8 cellular contexts compared by ENCODE assay signal in the genomic region with DNA sequence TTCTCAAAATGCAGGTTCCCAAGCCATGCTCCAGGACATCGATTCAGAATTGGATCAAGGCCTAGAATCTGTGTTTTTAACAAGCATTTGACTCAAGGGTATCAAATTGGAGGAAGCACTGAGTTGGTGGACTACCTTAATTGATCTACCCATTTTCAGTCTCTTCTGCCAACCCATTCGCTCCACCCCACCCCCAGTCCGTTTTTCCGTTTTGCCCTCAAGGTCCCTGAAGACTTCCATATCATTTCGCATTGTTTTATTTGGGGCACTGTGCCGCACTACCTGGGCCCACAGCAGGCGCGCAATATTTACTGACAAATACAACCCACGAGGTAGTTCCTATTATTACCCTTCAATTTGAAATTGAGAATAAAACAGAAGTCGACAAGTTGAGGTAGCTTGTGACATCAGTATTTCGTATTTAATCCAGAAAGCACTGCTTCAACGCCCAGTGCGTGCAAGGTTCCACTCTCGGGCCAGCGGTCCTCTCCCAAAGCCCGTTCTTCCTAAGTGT. TPM values are rescaled to one million over a fixed set of nuclear protein-coding genes. Genes with fewer than 3 reads are reported as not detected.
DNase-seq lines count a peak whose midpoint lies in the region; ATAC-seq, FAIRE-seq and TF ChIP-seq lines count a peak whose summit lies in the region.

No MANE protein-coding gene starts in this region.

- no peaks in the 10 kb centered on the region for H4K20me1 ChIP-seq in OCI-LY3 (ENCODE audit: insufficient read depth, low read length)

- H3K27me3 ChIP-seq in OCI-LY3 (ENCODE audit: low read depth, low read length) (no peaks in the 10 kb centered on the region), thymus (ENCODE audit: control insufficient read depth, insufficient read depth) (no peaks in the 10 kb centered on the region)

- H3K4me3 ChIP-seq in OCI-LY3 (ENCODE audit: low read length), result peak overlapping the region; percentile 82
- H3K4me3 ChIP-seq in mucosa of descending colon, result peak overlapping the region; percentile 91
- peak overlapping the region; percentile 91 for H3K4me3 ChIP-seq in thymus (ENCODE audit: low read length)

- H3K36me3 ChIP-seq in OCI-LY3 (replicated peaks; ENCODE audit: low read depth, low read length) (peaks cover 18% of the 10 kb centered on the region), mucosa of descending colon (ENCODE audit: low read depth) (no peaks in the 10 kb centered on the region), thymus (ENCODE audit: control insufficient read depth, insufficient read depth) (no peaks in the 10 kb centered on the region)

- 20% methylated on average over 16 of the region's 16 CpGs for WGBS in thymus

- H3K27ac ChIP-seq in OCI-LY3 (ENCODE audit: low read length) (peak overlapping the region; percentile 59), thymus (ENCODE audit: low read depth) (peak overlapping the region; percentile 85)

- H3K27me3 Mint-ChIP-seq in MCF 10A (ENCODE audit: insufficient read depth, unreplicated experiment), result no peaks in the 10 kb centered on the region

- H2AFZ ChIP-seq in OCI-LY3 (ENCODE audit: low read depth, low read length), result peak overlapping the region; percentile 41

- H3K4me1 ChIP-seq in OCI-LY3 (ENCODE audit: low read length) (peaks cover 18% of the 10 kb centered on the region), mucosa of descending colon (ENCODE audit: low read depth) (peaks cover 12% of the 10 kb centered on the region), thymus (ENCODE audit: control insufficient read depth, insufficient read depth, low read length) (peaks cover 6% of the 10 kb centered on the region)

- peak overlapping the region; percentile 93 for H3K4me3 Mint-ChIP-seq in MCF 10A (ENCODE audit: unreplicated experiment)

- H3K4me1 Mint-ChIP-seq in MCF 10A (ENCODE audit: insufficient read depth, unreplicated experiment), result peaks cover 19% of the 10 kb centered on the region

- CTCF ChIA-PET in MCF 10A (lab: Yijun Ruan, JAX), result interaction anchor here (0.6 to 7.8 kb wide), 25 partner anchors 8 to 324 kb away, joined by 3 to 83 read pairs (median 6); a partner anchor contains a TSS

- FAIRE-seq in RCC 7860 (lab: Jason Lieb, UNC), result no peak

- no peaks in the 10 kb centered on the region for H3K36me3 Mint-ChIP-seq in MCF 10A (ENCODE audit: insufficient read depth, unreplicated experiment)

- intact Hi-C loops in MCF 10A (cut with micrococcal nuclease) (loop anchor here (2.0 kb wide), 2 partner anchors 35 to 87 kb away; a partner anchor contains a TSS), mucosa of descending colon (cut with DNase I, micrococcal nuclease) (no loop called here)

- POLR2A ChIA-PET in MCF 10A (lab: Yijun Ruan, JAX), result interaction anchor here (0.6 to 6.0 kb wide), 22 partner anchors 9 to 515 kb away, joined by 3 to 88 read pairs (median 6); a partner anchor contains a TSS

- peaks cover 52% of the 10 kb centered on the region for H3K79me2 ChIP-seq in OCI-LY3 (ENCODE audit: low read length)

- H3K9ac ChIP-seq in OCI-LY3 (ENCODE audit: low read length), result peak overlapping the region; percentile 74

- no peak for TF ChIP-seq CTCF in OCI-LY3 (IDR thresholded peaks at IDR 0.05; ENCODE audit: low read depth, low read length)
- no peak for TF ChIP-seq CTCF in MCF 10A (IDR thresholded peaks at IDR 0.05; ENCODE audit: unreplicated experiment)
- TF ChIP-seq CTCF in mucosa of descending colon (IDR thresholded peaks at IDR 0.05), result no peak

- H3K9me3 ChIP-seq in OCI-LY3 (ENCODE audit: insufficient read depth, low read length), result no peaks in the 10 kb centered on the region
- no peaks in the 10 kb centered on the region for H3K9me3 ChIP-seq in mucosa of descending colon
- no peaks in the 10 kb centered on the region for H3K9me3 ChIP-seq in thymus (ENCODE audit: control insufficient read depth)

- H3K4me2 ChIP-seq in OCI-LY3 (ENCODE audit: low read length), result peak overlapping the region; percentile 90

- peak; percentile 3 for ATAC-seq in GM21723 (IDR thresholded peaks at IDR 0.05; ENCODE audit: unreplicated experiment)
- no peak for ATAC-seq in mucosa of descending colon

- no peaks in the 10 kb centered on the region for H3K9me3 Mint-ChIP-seq in MCF 10A (ENCODE audit: unreplicated experiment)

- DNase-seq in MCF 10A (ENCODE audit: unreplicated experiment) (no peak), mucosa of descending colon (peak in 1 of 3 donors; percentile 31), HuH-7 (ENCODE audit: low spot score) (no peak), NCI-H226 (no peak), RCC 7860 (ENCODE audit: low spot score) (no peak)

- BruUV-seq in MCF 10A (replicated peaks; lab: Mats Ljungman, UMichigan), result TSS peak; percentile 87

- H3K27ac Mint-ChIP-seq in MCF 10A (ENCODE audit: low read depth, unreplicated experiment), result peak overlapping the region; percentile 93

RNA-seq across cellular contexts. Expression of a gene that starts 0.6 kb away (rescaled TPM):
- total RNA-seq in MCF 10A (2022) (7.8 and 8.3 TPM in 2 replicates), mucosa of descending colon (10 to 100 TPM; 14.8 to 16.4 (median 16.3) TPM)
- polyA plus RNA-seq in thymus, result 7.1 TPM

RNA-seq across cellular contexts. Expression of a gene that starts 35.4 kb away (rescaled TPM):
- 10.7 and 18.4 TPM in 2 replicates for total RNA-seq in MCF 10A (2022)
- 10 to 100 TPM in 2 of 3 donors, 1 to 10 TPM in 1; 3.4 to 13.9 (median 13.1) TPM for total RNA-seq in mucosa of descending colon
- polyA plus RNA-seq in thymus, result 2.5 TPM
